ENCODE assay signal across 1 cellular context in the genomic region with DNA sequence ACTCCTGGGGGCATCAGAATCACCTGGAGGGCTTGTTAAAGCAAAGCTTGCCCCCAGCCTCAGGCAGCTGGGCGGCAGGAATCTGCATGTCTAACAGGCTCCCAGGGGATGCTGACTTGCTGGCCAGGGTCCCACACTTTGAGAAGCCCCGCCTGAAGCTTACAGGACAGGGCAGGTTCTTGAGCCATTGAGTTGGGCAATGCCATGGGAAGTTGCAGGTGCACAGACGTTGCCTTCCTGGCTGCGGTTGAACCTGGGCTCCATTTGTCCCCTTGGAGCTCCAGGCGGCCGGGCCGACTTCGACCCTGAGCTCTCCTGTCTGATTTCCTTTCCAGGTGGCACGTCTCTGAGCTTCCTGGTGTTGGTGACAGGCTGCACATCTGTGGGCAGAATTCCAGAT.
TF ChIP-seq lines count a peak whose summit lies in the region.

No MANE protein-coding gene starts in this region.

TF ChIP-seq in H1, 55 proteins besides CTCF, POLR2A, EP300 and RAD21:
- TF ChIP-seq EZH2 (IDR thresholded peaks at IDR 0.05; ENCODE audit: low read depth, low read length, severe bottlenecking) (no peak), SUZ12 (IDR thresholded peaks at IDR 0.05; ENCODE audit: low read length) (no peak), CBX8 (IDR thresholded peaks at IDR 0.05; ENCODE audit: borderline replicate concordance, low read depth, low read length) (no peak), POLR2AphosphoS5 (IDR thresholded peaks at IDR 0.05; ENCODE audit: low read depth, low read length) (no peak)
